24 cellular contexts compared by ENCODE assay signal in genomic region chr3:50419595-50419994, GRCh38.
"Had no signal": no experiment of that assay in that cellular context is flagged by ENCODE, and none has a peak within 500 bp of the region (broad histone marks: within the 10 kb centered on the region; RNA-seq: fewer than 3 reads in every experiment).

No MANE protein-coding gene starts in this region.

- H3K4me3 ChIP-seq: adrenal gland, body of pancreas, breast epithelium, MG63 had no signal

- DNase-seq: activated CD4-positive, alpha-beta memory T cell treated with anti-CD3 and anti-CD28 coated beads for 36 hours; activated CD4-positive, alpha-beta T cell treated with anti-CD3 and anti-CD28 coated beads for 4 hours; activated CD4-positive, alpha-beta T cell treated with anti-CD3 and anti-CD28 coated beads, Interleukin-2, amount 50 U/mL, for 1 hour; activated CD8-positive, alpha-beta memory T cell treated with anti-CD3 and anti-CD28 coated beads, Interleukin-2, amount 50 U/mL, for 4 hours; activated gamma-delta T cell treated with Interleukin-2 at 50 U/mL for 16 hours; activated naive CD4-positive, alpha-beta T cell treated with anti-CD3 and anti-CD28 coated beads for 36 hours; activated T-cell treated with anti-CD3 and anti-CD28 coated beads for 4 hours; activated T-cell treated with anti-CD3 and anti-CD28 coated beads, Interleukin-2, amount 50 U/mL, for 4 hours; adrenal gland; body of pancreas; MG63; NCI-H1092; NCI-H1436 treated with DMSO at 0.1 percent for 48 hours; NCI-H1694 treated with DMSO at 0.1 percent for 48 hours; NCI-H2029; NCI-H2107; NCI-H2171; NCI-H510A; NCI-H526; NCI-H748 treated with DMSO at 0.1 percent for 48 hours; OCI-M1; Right ventricle myocardium superior; T1000 had no signal

- H3K4me1 ChIP-seq: adrenal gland, body of pancreas, breast epithelium had no signal

- H3K36me3 ChIP-seq: adrenal gland, breast epithelium, MG63 had no signal

- H3K9me3 ChIP-seq: adrenal gland, body of pancreas, breast epithelium, MG63 had no signal

- H3K27me3 ChIP-seq: adrenal gland, body of pancreas, breast epithelium, MG63 had no signal

- H3K27ac ChIP-seq: adrenal gland, body of pancreas, breast epithelium had no signal
